Comparison of ENCODE assay signal across 2 cellular contexts in genomic region chr10:78357027-78357672, GRCh38.
A peak's percentile ranks its signal among the peaks of the same experiment; 100 is the strongest.
TF ChIP-seq lines count a peak whose summit lies in the region.

No MANE protein-coding gene starts in this region.

TF ChIP-seq in WTC11, 78 proteins besides CTCF, POLR2A, EP300 and RAD21 (continued from another document):
- no peak for TF ChIP-seq MAX (CRISPR knock-in tag; IDR thresholded peaks at IDR 0.05)
- TF ChIP-seq FOXJ3 (CRISPR knock-in tag; IDR thresholded peaks at IDR 0.05; ENCODE audit: borderline replicate concordance), result no peak
- no peak for TF ChIP-seq MXD4 (CRISPR knock-in tag; IDR thresholded peaks at IDR 0.05; ENCODE audit: borderline replicate concordance)
- TF ChIP-seq, protein P1, sequence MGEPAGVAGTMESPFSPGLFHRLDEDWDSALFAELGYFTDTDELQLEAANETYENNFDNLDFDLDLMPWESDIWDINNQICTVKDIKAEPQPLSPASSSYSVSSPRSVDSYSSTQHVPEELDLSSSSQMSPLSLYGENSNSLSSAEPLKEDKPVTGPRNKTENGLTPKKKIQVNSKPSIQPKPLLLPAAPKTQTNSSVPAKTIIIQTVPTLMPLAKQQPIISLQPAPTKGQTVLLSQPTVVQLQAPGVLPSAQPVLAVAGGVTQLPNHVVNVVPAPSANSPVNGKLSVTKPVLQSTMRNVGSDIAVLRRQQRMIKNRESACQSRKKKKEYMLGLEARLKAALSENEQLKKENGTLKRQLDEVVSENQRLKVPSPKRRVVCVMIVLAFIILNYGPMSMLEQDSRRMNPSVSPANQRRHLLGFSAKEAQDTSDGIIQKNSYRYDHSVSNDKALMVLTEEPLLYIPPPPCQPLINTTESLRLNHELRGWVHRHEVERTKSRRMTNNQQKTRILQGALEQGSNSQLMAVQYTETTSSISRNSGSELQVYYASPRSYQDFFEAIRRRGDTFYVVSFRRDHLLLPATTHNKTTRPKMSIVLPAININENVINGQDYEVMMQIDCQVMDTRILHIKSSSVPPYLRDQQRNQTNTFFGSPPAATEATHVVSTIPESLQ (CRISPR knock-in tag; IDR thresholded peaks at IDR 0.05), result no peak
- no peak for TF ChIP-seq GABPB1 (CRISPR knock-in tag; IDR thresholded peaks at IDR 0.05)
- TF ChIP-seq ATF1 (CRISPR knock-in tag; IDR thresholded peaks at IDR 0.05), result no peak
- no peak for TF ChIP-seq ZBTB21 (CRISPR knock-in tag; IDR thresholded peaks at IDR 0.05; ENCODE audit: borderline replicate concordance)
- TF ChIP-seq ZNF263 (CRISPR knock-in tag; IDR thresholded peaks at IDR 0.05; ENCODE audit: low read depth), result no peak
- TF ChIP-seq SMAD3 (CRISPR knock-in tag; IDR thresholded peaks at IDR 0.05; ENCODE audit: borderline replicate concordance), result no peak
- no peak for TF ChIP-seq MYBL2 (CRISPR knock-in tag; IDR thresholded peaks at IDR 0.05)
- TF ChIP-seq, protein P2, sequence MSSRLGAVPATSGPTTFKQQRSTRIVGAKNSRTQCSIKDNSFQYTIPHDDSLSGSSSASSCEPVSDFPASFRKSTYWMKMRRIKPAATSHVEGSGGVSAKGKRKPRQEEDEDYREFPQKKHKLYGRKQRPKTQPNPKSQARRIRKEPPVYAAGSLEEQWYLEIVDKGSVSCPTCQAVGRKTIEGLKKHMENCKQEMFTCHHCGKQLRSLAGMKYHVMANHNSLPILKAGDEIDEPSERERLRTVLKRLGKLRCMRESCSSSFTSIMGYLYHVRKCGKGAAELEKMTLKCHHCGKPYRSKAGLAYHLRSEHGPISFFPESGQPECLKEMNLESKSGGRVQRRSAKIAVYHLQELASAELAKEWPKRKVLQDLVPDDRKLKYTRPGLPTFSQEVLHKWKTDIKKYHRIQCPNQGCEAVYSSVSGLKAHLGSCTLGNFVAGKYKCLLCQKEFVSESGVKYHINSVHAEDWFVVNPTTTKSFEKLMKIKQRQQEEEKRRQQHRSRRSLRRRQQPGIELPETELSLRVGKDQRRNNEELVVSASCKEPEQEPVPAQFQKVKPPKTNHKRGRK (CRISPR knock-in tag; IDR thresholded peaks at IDR 0.05; ENCODE audit: borderline replicate concordance), result no peak
- no peak for TF ChIP-seq PREB (CRISPR knock-in tag; IDR thresholded peaks at IDR 0.05; ENCODE audit: borderline replicate concordance)
- no peak for TF ChIP-seq ZNF416 (CRISPR knock-in tag; IDR thresholded peaks at IDR 0.05)
- TF ChIP-seq, protein P3, sequence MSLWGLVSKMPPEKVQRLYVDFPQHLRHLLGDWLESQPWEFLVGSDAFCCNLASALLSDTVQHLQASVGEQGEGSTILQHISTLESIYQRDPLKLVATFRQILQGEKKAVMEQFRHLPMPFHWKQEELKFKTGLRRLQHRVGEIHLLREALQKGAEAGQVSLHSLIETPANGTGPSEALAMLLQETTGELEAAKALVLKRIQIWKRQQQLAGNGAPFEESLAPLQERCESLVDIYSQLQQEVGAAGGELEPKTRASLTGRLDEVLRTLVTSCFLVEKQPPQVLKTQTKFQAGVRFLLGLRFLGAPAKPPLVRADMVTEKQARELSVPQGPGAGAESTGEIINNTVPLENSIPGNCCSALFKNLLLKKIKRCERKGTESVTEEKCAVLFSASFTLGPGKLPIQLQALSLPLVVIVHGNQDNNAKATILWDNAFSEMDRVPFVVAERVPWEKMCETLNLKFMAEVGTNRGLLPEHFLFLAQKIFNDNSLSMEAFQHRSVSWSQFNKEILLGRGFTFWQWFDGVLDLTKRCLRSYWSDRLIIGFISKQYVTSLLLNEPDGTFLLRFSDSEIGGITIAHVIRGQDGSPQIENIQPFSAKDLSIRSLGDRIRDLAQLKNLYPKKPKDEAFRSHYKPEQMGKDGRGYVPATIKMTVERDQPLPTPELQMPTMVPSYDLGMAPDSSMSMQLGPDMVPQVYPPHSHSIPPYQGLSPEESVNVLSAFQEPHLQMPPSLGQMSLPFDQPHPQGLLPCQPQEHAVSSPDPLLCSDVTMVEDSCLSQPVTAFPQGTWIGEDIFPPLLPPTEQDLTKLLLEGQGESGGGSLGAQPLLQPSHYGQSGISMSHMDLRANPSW (CRISPR knock-in tag; conservative IDR thresholded peaks at IDR 0.05; ENCODE audit: low read depth), result no peak
- TF ChIP-seq, protein P4, sequence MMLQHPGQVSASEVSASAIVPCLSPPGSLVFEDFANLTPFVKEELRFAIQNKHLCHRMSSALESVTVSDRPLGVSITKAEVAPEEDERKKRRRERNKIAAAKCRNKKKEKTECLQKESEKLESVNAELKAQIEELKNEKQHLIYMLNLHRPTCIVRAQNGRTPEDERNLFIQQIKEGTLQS (CRISPR knock-in tag; conservative IDR thresholded peaks at IDR 0.05), result no peak
- TF ChIP-seq GTF2I (CRISPR knock-in tag; conservative IDR thresholded peaks at IDR 0.05), result no peak
- TF ChIP-seq SP1 (CRISPR knock-in tag; conservative IDR thresholded peaks at IDR 0.05), result no peak
- TF ChIP-seq, protein P5, sequence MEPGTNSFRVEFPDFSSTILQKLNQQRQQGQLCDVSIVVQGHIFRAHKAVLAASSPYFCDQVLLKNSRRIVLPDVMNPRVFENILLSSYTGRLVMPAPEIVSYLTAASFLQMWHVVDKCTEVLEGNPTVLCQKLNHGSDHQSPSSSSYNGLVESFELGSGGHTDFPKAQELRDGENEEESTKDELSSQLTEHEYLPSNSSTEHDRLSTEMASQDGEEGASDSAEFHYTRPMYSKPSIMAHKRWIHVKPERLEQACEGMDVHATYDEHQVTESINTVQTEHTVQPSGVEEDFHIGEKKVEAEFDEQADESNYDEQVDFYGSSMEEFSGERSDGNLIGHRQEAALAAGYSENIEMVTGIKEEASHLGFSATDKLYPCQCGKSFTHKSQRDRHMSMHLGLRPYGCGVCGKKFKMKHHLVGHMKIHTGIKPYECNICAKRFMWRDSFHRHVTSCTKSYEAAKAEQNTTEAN (CRISPR knock-in tag; IDR thresholded peaks at IDR 0.05), result no peak

TF ChIP-seq in neural cell, 6 proteins besides CTCF, POLR2A, EP300 and RAD21 (continued from another document):
- TF ChIP-seq REST (IDR thresholded peaks at IDR 0.05; ENCODE audit: borderline replicate concordance) (peak; percentile 90), POLR2AphosphoS5 (IDR thresholded peaks at IDR 0.05) (peak; percentile 79), TAF1 (IDR thresholded peaks at IDR 0.05; ENCODE audit: low read depth) (no peak), SMC3 (conservative IDR thresholded peaks at IDR 0.05; ENCODE audit: poor library complexity) (peak; percentile 45), MXI1 (conservative IDR thresholded peaks at IDR 0.05; ENCODE audit: poor library complexity, severe bottlenecking) (no peak)
